In genomic region chr2:102253753-102254150, GRCh38 we compare ENCODE assay signal across 11 cellular contexts. TPM values are rescaled to one million over a fixed set of nuclear protein-coding genes. Genes with fewer than 3 reads are reported as not detected.
DNase-seq lines count a peak whose midpoint lies in the region; ATAC-seq and TF ChIP-seq lines count a peak whose summit lies in the region.
"Had no signal": no experiment of that assay in that cellular context is flagged by ENCODE, and none has a peak within 500 bp of the region (broad histone marks: within the 10 kb centered on the region; RNA-seq: fewer than 3 reads in every experiment).

No MANE protein-coding gene starts in this region.

- H3K4me3 ChIP-seq in right lobe of liver = no peak overlapping the region

- H3K27ac Mint-ChIP-seq in activated CD4-positive, alpha-beta T cell treated with anti-CD3 and anti-CD28 coated beads, Interleukin-2, amount 10 ng/mL, durations not matched to agents 24 days and 14 days = peak overlapping the region; percentile 81
- H3K27ac Mint-ChIP-seq in activated T-helper 2 cell treated with anti-CD3 and anti-CD28 coated beads, Interferon-gamma antibody, Interleukin-2, Interleukin-4, amounts not matched to agents 10 μg/mL and 5 μg/mL and 100 μg/mL, durations not matched to agents 14 hours and 24 hours and 36 hours = peak overlapping the region; percentile 51

- WGBS in right lobe of liver (ENCODE audit: insufficient coverage, low coverage, low lambda C conversion rate, missing lambda C conversion rate) = 23% methylated on average over 2 of the region's 2 CpGs

- H3K36me3 ChIP-seq in right lobe of liver = no peaks in the 10 kb centered on the region

- no peak overlapping the region for H3K27ac ChIP-seq in right lobe of liver

- no peaks in the 10 kb centered on the region for H3K27me3 ChIP-seq in right lobe of liver

- no peak for ATAC-seq in right lobe of liver
- no peak for ATAC-seq in GM19397 (IDR thresholded peaks at IDR 0.05; ENCODE audit: unreplicated experiment)
- no peak for ATAC-seq in GM18520 (IDR thresholded peaks at IDR 0.05; ENCODE audit: unreplicated experiment)
- ATAC-seq: right cardiac atrium had no signal

- peaks cover 3% of the 10 kb centered on the region for H3K9me3 Mint-ChIP-seq in activated CD4-positive, alpha-beta T cell treated with anti-CD3 and anti-CD28 coated beads, Interleukin-2, amount 10 ng/mL, durations not matched to agents 24 days and 14 days
- H3K9me3 Mint-ChIP-seq in activated T-helper 2 cell treated with anti-CD3 and anti-CD28 coated beads, Interferon-gamma antibody, Interleukin-2, Interleukin-4, amounts not matched to agents 10 μg/mL and 5 μg/mL and 100 μg/mL, durations not matched to agents 14 hours and 24 hours and 36 hours = peaks cover 12% of the 10 kb centered on the region

- intact Hi-C loops in activated CD4-positive, alpha-beta T cell treated with anti-CD3 and anti-CD28 coated beads, Interleukin-2, amount 10 ng/mL, durations not matched to agents 24 days and 14 days (cut with micrococcal nuclease) = loop anchor here (1.0 to 10.0 kb wide), 3 partner anchors 51 to 549 kb away; no protein-coding TSS in a partner anchor
- intact Hi-C loops in activated T-helper 2 cell treated with anti-CD3 and anti-CD28 coated beads, Interferon-gamma antibody, Interleukin-2, Interleukin-4, amounts not matched to agents 10 μg/mL and 5 μg/mL and 100 μg/mL, durations not matched to agents 14 hours and 24 hours and 36 hours (cut with micrococcal nuclease) = loop anchor here (1.0 to 2.0 kb wide), 2 partner anchors 102 to 189 kb away; partner anchors contain the start of gene IL18R1
- intact Hi-C loops in right lobe of liver (cut with DNase I) = no loop called here

- peaks cover 59% of the 10 kb centered on the region for H3K4me1 Mint-ChIP-seq in activated CD4-positive, alpha-beta T cell treated with anti-CD3 and anti-CD28 coated beads, Interleukin-2, amount 10 ng/mL, durations not matched to agents 24 days and 14 days
- H3K4me1 Mint-ChIP-seq in activated T-helper 2 cell treated with anti-CD3 and anti-CD28 coated beads, Interferon-gamma antibody, Interleukin-2, Interleukin-4, amounts not matched to agents 10 μg/mL and 5 μg/mL and 100 μg/mL, durations not matched to agents 14 hours and 24 hours and 36 hours (ENCODE audit: low read depth) = peaks cover 63% of the 10 kb centered on the region

- DNase-seq in activated CD4-positive, alpha-beta T cell treated with anti-CD3 and anti-CD28 coated beads, Interleukin-2, amount 10 ng/mL, durations not matched to agents 24 days and 14 days = no peak
- DNase-seq in activated CD4-positive, alpha-beta T cell treated with anti-CD3 and anti-CD28 coated beads for 1 hour = no peak
- DNase-seq in MV-4-11 (lab: John Stamatoyannopoulos, UW) (peak; percentile 14), right lobe of liver (no peak), nucleus accumbens (lab: John Stamatoyannopoulos, UW) (no peak)
- DNase-seq in activated T-helper 2 cell treated with anti-CD3 and anti-CD28 coated beads, Interferon-gamma antibody, Interleukin-2, Interleukin-4, amounts not matched to agents 10 μg/mL and 5 μg/mL and 100 μg/mL, durations not matched to agents 14 hours and 24 hours and 36 hours (ENCODE audit: low spot score) = no peak
- DNase-seq: NCI-H1694, right cardiac atrium had no signal

- TF ChIP-seq CTCF in right lobe of liver (IDR thresholded peaks at IDR 0.05) = peak in 3 of 4 donors; percentile 28 to 31 (median 30)

- peaks cover 8% of the 10 kb centered on the region for H3K36me3 Mint-ChIP-seq in activated CD4-positive, alpha-beta T cell treated with anti-CD3 and anti-CD28 coated beads, Interleukin-2, amount 10 ng/mL, durations not matched to agents 24 days and 14 days (ENCODE audit: low read depth)
- H3K36me3 Mint-ChIP-seq in activated T-helper 2 cell treated with anti-CD3 and anti-CD28 coated beads, Interferon-gamma antibody, Interleukin-2, Interleukin-4, amounts not matched to agents 10 μg/mL and 5 μg/mL and 100 μg/mL, durations not matched to agents 14 hours and 24 hours and 36 hours (ENCODE audit: low read depth) = peaks cover 3% of the 10 kb centered on the region

- H3K4me3 Mint-ChIP-seq in activated CD4-positive, alpha-beta T cell treated with anti-CD3 and anti-CD28 coated beads, Interleukin-2, amount 10 ng/mL, durations not matched to agents 24 days and 14 days = peak overlapping the region; percentile 2
- H3K4me3 Mint-ChIP-seq in activated T-helper 2 cell treated with anti-CD3 and anti-CD28 coated beads, Interferon-gamma antibody, Interleukin-2, Interleukin-4, amounts not matched to agents 10 μg/mL and 5 μg/mL and 100 μg/mL, durations not matched to agents 14 hours and 24 hours and 36 hours (ENCODE audit: low read depth) = no peak overlapping the region

- peaks cover 2% of the 10 kb centered on the region for H3K27me3 Mint-ChIP-seq in activated CD4-positive, alpha-beta T cell treated with anti-CD3 and anti-CD28 coated beads, Interleukin-2, amount 10 ng/mL, durations not matched to agents 24 days and 14 days
- H3K27me3 Mint-ChIP-seq in activated T-helper 2 cell treated with anti-CD3 and anti-CD28 coated beads, Interferon-gamma antibody, Interleukin-2, Interleukin-4, amounts not matched to agents 10 μg/mL and 5 μg/mL and 100 μg/mL, durations not matched to agents 14 hours and 24 hours and 36 hours (ENCODE audit: low read depth) = peaks cover 5% of the 10 kb centered on the region

- H3K9me3 ChIP-seq in right lobe of liver = no peaks in the 10 kb centered on the region

- no peak for TF ChIP-seq POLR2A in right lobe of liver (IDR thresholded peaks at IDR 0.05)

- peaks cover 0 to 10% (median 0%) of the 10 kb centered on the region in 4 donors for H3K4me1 ChIP-seq in right lobe of liver

RNA-seq across cellular contexts. Expression of gene IL1RL1, which starts 57.6 kb away (rescaled TPM):
- 0.54 and 0.84 TPM in 2 replicates for total RNA-seq in activated CD4-positive, alpha-beta T cell treated with anti-CD3 and anti-CD28 coated beads, Interleukin-2, amount 10 ng/mL, durations not matched to agents 24 days and 14 days
- 10.7 and 11.1 TPM in 2 replicates for total RNA-seq in activated T-helper 2 cell treated with anti-CD3 and anti-CD28 coated beads, Interferon-gamma antibody, Interleukin-2, Interleukin-4, amounts not matched to agents 10 μg/mL and 5 μg/mL and 100 μg/mL, durations not matched to agents 14 hours and 24 hours and 36 hours
- total RNA-seq in right lobe of liver = 10 to 100 TPM in 2 of 6 experiments, 1 to 10 TPM in 4; 2.0 to 18.0 (median 4.2) TPM
- total RNA-seq: HT1080 had no signal

Comparison
In these comparisons a context has a peak if more than half of its experiments do, and no peak if none do; other contexts are left out.
1. intact Hi-C loops: an anchor here in activated CD4-positive, alpha-beta T cell treated with anti-CD3 and anti-CD28 coated beads, Interleukin-2, amount 10 ng/mL, durations not matched to agents 24 days and 14 days (1.0 to 10.0 kb wide) and activated T-helper 2 cell treated with anti-CD3 and anti-CD28 coated beads, Interferon-gamma antibody, Interleukin-2, Interleukin-4, amounts not matched to agents 10 μg/mL and 5 μg/mL and 100 μg/mL, durations not matched to agents 14 hours and 24 hours and 36 hours (1.0 to 2.0 kb wide); none called in right lobe of liver.